Comparison of ENCODE assay signal across 8 cellular contexts in the genomic region with DNA sequence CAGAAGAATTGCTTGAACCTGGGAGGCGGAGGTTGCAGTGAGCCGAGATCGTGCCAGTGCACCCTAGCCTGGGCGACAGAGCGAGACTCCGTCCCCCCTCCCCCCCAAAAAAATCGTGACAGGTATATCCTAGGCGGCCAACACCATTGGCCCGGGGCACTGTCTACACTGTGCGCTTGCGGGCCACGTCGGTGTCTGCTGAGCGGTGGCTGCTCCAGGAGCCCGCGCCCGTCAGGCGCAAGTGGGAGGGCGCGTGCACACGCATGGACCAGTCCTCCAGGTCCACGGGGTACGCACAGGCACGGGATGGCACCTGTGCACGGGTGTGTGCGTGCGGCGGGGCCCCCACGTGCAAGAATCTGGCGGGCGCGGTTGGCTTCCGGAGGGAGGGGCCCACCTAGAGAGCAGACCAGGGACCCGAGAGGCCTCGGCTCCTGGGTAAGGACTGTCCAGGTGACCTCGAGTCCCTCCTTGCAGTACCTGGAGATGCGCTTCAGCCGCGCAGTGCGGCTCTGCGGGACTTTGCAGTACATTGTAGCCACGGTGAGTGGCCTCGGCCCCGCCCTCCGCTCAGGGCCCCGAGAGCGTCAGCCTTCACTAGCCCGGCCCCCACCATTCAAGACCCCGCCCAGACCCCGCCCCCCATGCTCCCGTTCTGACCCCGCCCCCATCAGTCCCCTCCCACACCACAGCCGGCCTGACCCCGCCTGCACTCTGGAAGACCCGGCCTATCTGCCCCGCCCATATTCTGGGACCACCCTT. TPM values are rescaled to one million over a fixed set of nuclear protein-coding genes. Genes with fewer than 3 reads are reported as not detected.
A peak's percentile ranks its signal among the peaks of the same experiment; 100 is the strongest.
DNase-seq lines count a peak whose midpoint lies in the region; ATAC-seq, FAIRE-seq and TF ChIP-seq lines count a peak whose summit lies in the region.

No MANE protein-coding gene starts in this region.

- RAD21 ChIA-PET in HCT116 (lab: Charles Lee; ENCODE audit: low non-redundant PET in 1 of 2, low total read pairs in 2 of 2, uncharacterized antibody in 2 of 2, unreplicated experiment in 2 of 2): no interaction called here
- RAD21 ChIA-PET in GM12878 (lab: Charles Lee; ENCODE audit: unreplicated experiment): no interaction called here

- H3K27me3 Mint-ChIP-seq in T-helper 17 cell: no peaks in the 10 kb centered on the region
- H3K27me3 Mint-ChIP-seq in naive B cell: peaks cover 0 to 22% (median 7%) of the 10 kb centered on the region in 3 donors

- TF ChIP-seq RAD21 in HCT116 (IDR thresholded peaks at IDR 0.05; ENCODE audit: low read depth): no peak
- TF ChIP-seq RAD21 in GM12878 (IDR thresholded peaks at IDR 0.05; ENCODE audit: insufficient read depth, low read depth, low read length): no peak

- no peaks in the 10 kb centered on the region for H3K9me3 Mint-ChIP-seq in naive B cell

- no TSS peak for BruUV-seq in HCT116 (replicated peaks; lab: Mats Ljungman, UMichigan)
- no TSS peak for BruUV-seq in GM12878 (replicated peaks; lab: Mats Ljungman, UMichigan)

- H3K27ac ChIP-seq in BLaER1 (no peak overlapping the region), HCT116 (ENCODE audit: low read depth, low read length) (peak overlapping the region; percentile 75; the same call in 1 of the 2 replicates), GM12878 (ENCODE audit: control insufficient read depth, insufficient read depth) (no peak overlapping the region)

- peaks cover 5% of the 10 kb centered on the region for H3K4me1 Mint-ChIP-seq in T-helper 17 cell
- peaks cover 10 to 28% (median 25%) of the 10 kb centered on the region in 3 donors for H3K4me1 Mint-ChIP-seq in naive B cell

- peak overlapping the region; percentile 92 for H3K4me3 Mint-ChIP-seq in T-helper 17 cell
- H3K4me3 Mint-ChIP-seq in naive B cell: peak overlapping the region; percentile 68 to 89 (median 79)

- TF ChIP-seq CTCF in HCT116 (IDR thresholded peaks at IDR 0.05 in 2 of 3, conservative IDR thresholded peaks at IDR 0.05 in 1 of 3; ENCODE audit: borderline replicate concordance in 1 of 3, insufficient read depth in 1 of 3, low read depth in 2 of 3, low read length in 2 of 3) (no peak), GM12878 (IDR thresholded peaks at IDR 0.05 in 2 of 3, conservative IDR thresholded peaks at IDR 0.05 in 1 of 3; ENCODE audit: control insufficient read depth in 2 of 3, extremely low read depth in 1 of 3, insufficient read depth in 1 of 3, low read depth in 3 of 3, low read length in 3 of 3) (no peak)

- intact Hi-C loops in HCT116 (cut with micrococcal nuclease): no loop called here
- intact Hi-C loops in GM12878 (cut with micrococcal nuclease; ENCODE audit: unreplicated experiment): loop anchor here (5.0 kb wide), 1 partner anchor 123 kb away; no protein-coding TSS in a partner anchor

- 26% methylated on average over 49 of the region's 56 CpGs for WGBS in GM12878 (ENCODE audit: insufficient coverage, insufficient replicate concordance, low lambda C conversion rate, missing lambda C conversion rate)

- H3K9me3 ChIP-seq in BLaER1: no peaks in the 10 kb centered on the region
- H3K9me3 ChIP-seq in HCT116 (ENCODE audit: control insufficient read depth in 1 of 2, insufficient read depth in 1 of 2, low read depth in 1 of 2, low read length in 2 of 2): no peaks in the 10 kb centered on the region
- H3K9me3 ChIP-seq in T-helper 17 cell (ENCODE audit: control insufficient read depth, low read length, poor library complexity, severe bottlenecking): no peaks in the 10 kb centered on the region
- no peaks in the 10 kb centered on the region for H3K9me3 ChIP-seq in GM12878 (replicated peaks; ENCODE audit: control insufficient read depth, insufficient read depth, low read length)

- no peaks in the 10 kb centered on the region for H3K9me2 ChIP-seq in HCT116 (ENCODE audit: insufficient read depth)

- peak; percentile 65 for FAIRE-seq in GM12878 (lab: Jason Lieb, UNC)

- peak; percentile 89 for ATAC-seq in HCT116
- peak; percentile 85 for ATAC-seq in T-helper 17 cell
- peak; percentile 90 for ATAC-seq in GM12878
- peak; percentile 81 to 83 for ATAC-seq in naive B cell (ENCODE audit: low read depth in 2 of 2)
- ATAC-seq in GM18498 (IDR thresholded peaks at IDR 0.05; ENCODE audit: unreplicated experiment): no peak

- CTCF ChIA-PET in HCT116 (lab: Charles Lee): interaction anchor here (1.2 kb wide), 1 partner anchor 59 kb away, joined by 3 read pairs; a partner anchor contains a TSS
- CTCF ChIA-PET in GM12878 (lab: Yijun Ruan, JAX): interaction anchor here (2.5 kb wide), 1 partner anchor 59 kb away, joined by 8 read pairs; a partner anchor contains a TSS

- in situ Hi-C loops in GM12878 (cut with MboI): no loop called here

- TF ChIP-seq POLR2A in HCT116 (IDR thresholded peaks at IDR 0.05; ENCODE audit: borderline replicate concordance, extremely low read depth, insufficient read depth, insufficient read length): no peak
- no peak for TF ChIP-seq POLR2A in GM12878 (IDR thresholded peaks at IDR 0.05; ENCODE audit: low read depth, low read length)

- no peak overlapping the region for H3K9ac ChIP-seq in BLaER1
- H3K9ac ChIP-seq in HCT116 (ENCODE audit: low read length): peak overlapping the region; percentile 59
- no peak overlapping the region for H3K9ac ChIP-seq in GM12878 (ENCODE audit: control insufficient read depth, insufficient read depth, low read length)

- H3K36me3 ChIP-seq in BLaER1 (no peaks in the 10 kb centered on the region), HCT116 (ENCODE audit: control insufficient read depth in 1 of 2, insufficient read depth in 2 of 2, low read length in 2 of 2) (no peaks in the 10 kb centered on the region), GM12878 (ENCODE audit: control insufficient read depth in 2 of 2, insufficient read depth in 2 of 2, low read length in 1 of 2) (no peaks in the 10 kb centered on the region)

- POLR2A ChIA-PET in HCT116 (lab: Charles Lee) (no interaction called here), GM12878 (lab: Charles Lee) (no interaction called here)

- peaks cover 50% of the 10 kb centered on the region for H3K27me3 ChIP-seq in BLaER1
- H3K27me3 ChIP-seq in HCT116 (ENCODE audit: insufficient read depth, low read length): no peaks in the 10 kb centered on the region
- peaks cover 3 to 4% of the 10 kb centered on the region in 2 experiments; a peak in 3 of 4 replicates for H3K27me3 ChIP-seq in GM12878 (replicated peaks in 1 of 2; ENCODE audit: control insufficient read depth in 2 of 2, insufficient read depth in 2 of 2, low read length in 1 of 2)

- H3K79me2 ChIP-seq in HCT116 (ENCODE audit: insufficient read depth, low read length): no peaks in the 10 kb centered on the region
- H3K79me2 ChIP-seq in GM12878 (ENCODE audit: control insufficient read depth, insufficient read depth, low read length): no peaks in the 10 kb centered on the region

- no peaks in the 10 kb centered on the region for H3K36me3 Mint-ChIP-seq in T-helper 17 cell (ENCODE audit: low read depth)
- H3K36me3 Mint-ChIP-seq in naive B cell: no peaks in the 10 kb centered on the region

- H2AFZ ChIP-seq in HCT116 (ENCODE audit: low read depth, low read length, poor library complexity, severe bottlenecking): peak overlapping the region; percentile 67
- peak overlapping the region; percentile 76 for H2AFZ ChIP-seq in GM12878 (ENCODE audit: control insufficient read depth, low read depth, low read length)

- H4K20me1 ChIP-seq in BLaER1: peaks cover 9% of the 10 kb centered on the region; the same call in 1 of the 2 replicates
- no peaks in the 10 kb centered on the region for H4K20me1 ChIP-seq in HCT116 (ENCODE audit: insufficient read depth)
- H4K20me1 ChIP-seq in GM12878 (ENCODE audit: control insufficient read depth, insufficient read depth): no peaks in the 10 kb centered on the region

- no peak overlapping the region for H3K27ac Mint-ChIP-seq in T-helper 17 cell
- peak overlapping the region in 4 of 6 donors; percentile 60 to 92 (median 86) for H3K27ac Mint-ChIP-seq in naive B cell

- H3K4me2 ChIP-seq in BLaER1 (peak overlapping the region; percentile 88), HCT116 (ENCODE audit: low read length) (peak overlapping the region; percentile 86), GM12878 (ENCODE audit: control insufficient read depth, insufficient read depth) (peak overlapping the region; percentile 95)

- H3K4me1 ChIP-seq in BLaER1 (peaks cover 14% of the 10 kb centered on the region), HCT116 (ENCODE audit: control insufficient read depth in 1 of 2, insufficient read depth in 2 of 2, low read length in 2 of 2) (peaks cover 10 to 18% of the 10 kb centered on the region in 2 experiments), GM12878 (ENCODE audit: control insufficient read depth, insufficient read depth, low read length) (peaks cover 3% of the 10 kb centered on the region; the same call in 1 of the 2 replicates)

- H3K4me3 ChIP-seq in BLaER1 (peak overlapping the region; percentile 52), HCT116 (replicated peaks in 1 of 2; ENCODE audit: low read depth in 1 of 2, low read length in 2 of 2) (peak overlapping the region; percentile 22 to 57), GM12878 (peak overlapping the region; percentile 1; the same call in 1 of the 2 replicates)

- SMC1A ChIA-PET in GM12878 (lab: Charles Lee; ENCODE audit: uncharacterized antibody, unreplicated experiment): no interaction called here

- DNase-seq in HCT116 (ENCODE audit: low read depth, low spot score): peak; percentile 48
- peak; percentile 47 to 58 (median 57) for DNase-seq in T-helper 17 cell
- no peak for DNase-seq in GM12878 (ENCODE audit: low read depth, low spot score)
- DNase-seq in naive B cell: peak; percentile 72
- no peak for DNase-seq in NCI-H446 treated with DMSO at 0.1 percent for 48 hours (lab: John Stamatoyannopoulos, UW)
- DNase-seq in NCI-H2107 (lab: John Stamatoyannopoulos, UW): no peak

- TF ChIP-seq EP300 in GM12878 (IDR thresholded peaks at IDR 0.05; ENCODE audit: borderline replicate concordance in 1 of 2, control insufficient read depth in 1 of 2, low read depth in 2 of 2, low read length in 2 of 2): no peak

RNA-seq across cellular contexts. Expression of a gene that starts 2.1 kb away (rescaled TPM):
- total RNA-seq in HCT116 (2021; ENCODE audit: unreplicated experiment) (0.59 TPM), T-helper 17 cell (1 to 10 TPM; 1.3 to 2.0 TPM), GM12878 (2014; rRNA removed) (0.06 TPM in 1 of 2 replicates, not detected in the other), GM12878 (2014; rRNA removed; fragmentation: Illumina TruSeq; extraction: Trizol) (0.05 TPM in 1 of 2 replicates, not detected in the other), GM12878 (2021) (0.05 and 0.08 TPM in 2 replicates)
- polyA plus RNA-seq in HCT116 (2012): 0.32 and 0.34 TPM in 2 replicates
- total RNA-seq in GM12878 (2013; cell fraction: nucleolus; rRNA removed): not detected in 2 replicates
- not detected for polyA plus RNA-seq in GM12878 (2011; ENCODE audit: low read depth)
- polyA plus RNA-seq in GM12878 (2011; rRNA removed) (0.04 TPM in 2 replicates), GM12878 (2014; fragmentation: Illumina TruSeq; extraction: Trizol) (0.03 TPM in 1 of 2 replicates, not detected in the other), GM12878 (2014; fragmentation: Nextera tagmentation; extraction: Ambion mirVana) (under 1 TPM; 0.02 to 0.05 TPM), GM12878 (2014; rRNA removed) (0.06 TPM in 1 of 2 replicates, not detected in the other), GM12878 (2016; fragmentation: Nextera tagmentation; extraction: Ambion mirVana) (under 1 TPM in 1 of 2 experiments, not detected in 1; 0.08 TPM), naive B cell (ENCODE audit: low read depth in 6 of 6) (under 1 TPM in 5 of 6 donors, not detected in 1; 0.07 to 0.80 (median 0.19) TPM)
- 0.03 TPM in 2 replicates for polyA plus RNA-seq in GM12878 (2011; cell fraction: cytosol; rRNA removed)
- 0.07 TPM in 1 of 2 replicates, not detected in the other for polyA plus RNA-seq in GM12878 (2011; cell fraction: nucleus; rRNA removed)
- 0.11 and 0.26 TPM in 2 replicates for polyA plus RNA-seq in GM12878 (2012)
- polyA minus RNA-seq in GM12878 (2011; rRNA and poly(A)+ RNA removed): not detected in 2 replicates
- polyA minus RNA-seq in GM12878 (2011; cell fraction: cytosol; rRNA and poly(A)+ RNA removed): not detected in 2 replicates
- polyA minus RNA-seq in GM12878 (2011; cell fraction: nucleus; rRNA and poly(A)+ RNA removed): not detected in 2 replicates

RNA-seq across cellular contexts. Expression of a gene that starts 14.1 kb away (rescaled TPM):
- total RNA-seq in HCT116 (2021; ENCODE audit: unreplicated experiment) (3,525 TPM), T-helper 17 cell (1,000 to 10,000 TPM; 3,447 to 3,486 TPM), GM12878 (2014; rRNA removed) (3,172 and 3,519 TPM in 2 replicates), GM12878 (2014; rRNA removed; fragmentation: Illumina TruSeq; extraction: Trizol) (1,696 and 1,955 TPM in 2 replicates), GM12878 (2021) (3,774 and 3,973 TPM in 2 replicates)
- polyA plus RNA-seq in HCT116 (2012): 5,441 and 5,557 TPM in 2 replicates
- total RNA-seq in GM12878 (2013; cell fraction: nucleolus; rRNA removed): 321 and 350 TPM in 2 replicates
- 986 TPM for polyA plus RNA-seq in GM12878 (2011; ENCODE audit: low read depth)
- polyA plus RNA-seq in GM12878 (2011; rRNA removed) (583 and 1,181 TPM in 2 replicates), GM12878 (2014; fragmentation: Illumina TruSeq; extraction: Trizol) (545 and 2,062 TPM in 2 replicates), GM12878 (2014; fragmentation: Nextera tagmentation; extraction: Ambion mirVana) (1,000 to 10,000 TPM; 1,658 to 1,675 TPM), GM12878 (2014; rRNA removed) (3,622 and 3,810 TPM in 2 replicates), GM12878 (2016; fragmentation: Nextera tagmentation; extraction: Ambion mirVana) (1,000 to 10,000 TPM; 2,538 to 2,591 TPM), naive B cell (ENCODE audit: low read depth in 6 of 6) (1,000 to 10,000 TPM; 4,544 to 6,141 (median 5,279) TPM)
- polyA plus RNA-seq in GM12878 (2011; cell fraction: cytosol; rRNA removed): 2,249 and 3,260 TPM in 2 replicates
- 987 and 1,239 TPM in 2 replicates for polyA plus RNA-seq in GM12878 (2011; cell fraction: nucleus; rRNA removed)
- 5,692 and 5,778 TPM in 2 replicates for polyA plus RNA-seq in GM12878 (2012)
- 415 and 870 TPM in 2 replicates for polyA minus RNA-seq in GM12878 (2011; rRNA and poly(A)+ RNA removed)
- 769 and 811 TPM in 2 replicates for polyA minus RNA-seq in GM12878 (2011; cell fraction: cytosol; rRNA and poly(A)+ RNA removed)
- 194 and 322 TPM in 2 replicates for polyA minus RNA-seq in GM12878 (2011; cell fraction: nucleus; rRNA and poly(A)+ RNA removed)

RNA-seq across cellular contexts. Expression of a gene that starts 26.1 kb away (rescaled TPM):
- 5.7 TPM for total RNA-seq in HCT116 (2021; ENCODE audit: unreplicated experiment)
- 3.7 and 3.8 TPM in 2 replicates for polyA plus RNA-seq in HCT116 (2012)
- total RNA-seq in T-helper 17 cell: 100 to 1,000 TPM; 149 to 211 TPM
- 132 and 148 TPM in 2 replicates for total RNA-seq in GM12878 (2013; cell fraction: nucleolus; rRNA removed)
- 30.7 and 31.8 TPM in 2 replicates for total RNA-seq in GM12878 (2014; rRNA removed)
- 11.5 and 11.6 TPM in 2 replicates for total RNA-seq in GM12878 (2014; rRNA removed; fragmentation: Illumina TruSeq; extraction: Trizol)
- total RNA-seq in GM12878 (2021): 64.2 and 67.9 TPM in 2 replicates
- polyA plus RNA-seq in GM12878 (2011; ENCODE audit: low read depth): 10.1 TPM
- polyA plus RNA-seq in GM12878 (2011; rRNA removed): 13.1 and 26.9 TPM in 2 replicates
- 32.3 and 35.9 TPM in 2 replicates for polyA plus RNA-seq in GM12878 (2011; cell fraction: cytosol; rRNA removed)
- 125 and 126 TPM in 2 replicates for polyA plus RNA-seq in GM12878 (2011; cell fraction: nucleus; rRNA removed)
- 21.1 and 21.9 TPM in 2 replicates for polyA plus RNA-seq in GM12878 (2012)
- polyA plus RNA-seq in GM12878 (2014; fragmentation: Illumina TruSeq; extraction: Trizol): 9.8 and 13.9 TPM in 2 replicates
- polyA plus RNA-seq in GM12878 (2014; fragmentation: Nextera tagmentation; extraction: Ambion mirVana): 10 to 100 TPM in 1 of 2 experiments, 1 to 10 TPM in 1; 7.8 to 37.2 TPM
- polyA plus RNA-seq in GM12878 (2014; rRNA removed): 36.8 and 39.1 TPM in 2 replicates
- 10 to 100 TPM; 34.8 to 35.8 TPM for polyA plus RNA-seq in GM12878 (2016; fragmentation: Nextera tagmentation; extraction: Ambion mirVana)
- polyA minus RNA-seq in GM12878 (2011; rRNA and poly(A)+ RNA removed): 22.9 and 33.8 TPM in 2 replicates
- 27.3 and 29.0 TPM in 2 replicates for polyA minus RNA-seq in GM12878 (2011; cell fraction: cytosol; rRNA and poly(A)+ RNA removed)
- polyA minus RNA-seq in GM12878 (2011; cell fraction: nucleus; rRNA and poly(A)+ RNA removed): 35.3 and 49.3 TPM in 2 replicates
- polyA plus RNA-seq in naive B cell (ENCODE audit: low read depth in 6 of 6): 10 to 100 TPM; 38.5 to 68.7 (median 56.0) TPM

RNA-seq across cellular contexts. Expression of a gene that starts 52.5 kb away (rescaled TPM):
- total RNA-seq in HCT116 (2021; ENCODE audit: unreplicated experiment) (0.96 TPM), T-helper 17 cell (1 to 10 TPM; 5.0 to 9.1 TPM), GM12878 (2014; rRNA removed) (0.93 and 1.2 TPM in 2 replicates), GM12878 (2014; rRNA removed; fragmentation: Illumina TruSeq; extraction: Trizol) (0.32 and 0.36 TPM in 2 replicates), GM12878 (2021) (0.93 and 1.7 TPM in 2 replicates)
- 0.98 and 1.7 TPM in 2 replicates for polyA plus RNA-seq in HCT116 (2012)
- 1.1 TPM in 1 of 2 replicates, not detected in the other for total RNA-seq in GM12878 (2013; cell fraction: nucleolus; rRNA removed)
- 0.92 TPM for polyA plus RNA-seq in GM12878 (2011; ENCODE audit: low read depth)
- polyA plus RNA-seq in GM12878 (2011; rRNA removed) (0.16 and 0.29 TPM in 2 replicates), GM12878 (2014; fragmentation: Illumina TruSeq; extraction: Trizol) (0.73 TPM in 1 of 2 replicates, not detected in the other), GM12878 (2014; fragmentation: Nextera tagmentation; extraction: Ambion mirVana) (under 1 TPM; 0.37 to 0.66 TPM), GM12878 (2014; rRNA removed) (0.27 and 1.1 TPM in 2 replicates), GM12878 (2016; fragmentation: Nextera tagmentation; extraction: Ambion mirVana) (1 to 10 TPM in 1 of 2 experiments, under 1 TPM in 1; 0.78 to 1.9 TPM), naive B cell (ENCODE audit: low read depth in 6 of 6) (1 to 10 TPM in 2 of 6 donors, under 1 TPM in 3, not detected in 1; 0.49 to 1.8 (median 0.89) TPM)
- 0.67 and 0.84 TPM in 2 replicates for polyA plus RNA-seq in GM12878 (2011; cell fraction: cytosol; rRNA removed)
- polyA plus RNA-seq in GM12878 (2011; cell fraction: nucleus; rRNA removed): 1.8 and 2.4 TPM in 2 replicates
- polyA plus RNA-seq in GM12878 (2012): 1.1 and 1.3 TPM in 2 replicates
- polyA minus RNA-seq in GM12878 (2011; rRNA and poly(A)+ RNA removed): not detected in 2 replicates
- polyA minus RNA-seq in GM12878 (2011; cell fraction: cytosol; rRNA and poly(A)+ RNA removed): not detected in 2 replicates
- 0.60 and 0.86 TPM in 2 replicates for polyA minus RNA-seq in GM12878 (2011; cell fraction: nucleus; rRNA and poly(A)+ RNA removed)

RNA-seq across cellular contexts. Expression of a gene that starts 59.0 kb away (rescaled TPM):
- total RNA-seq in HCT116 (2021; ENCODE audit: unreplicated experiment) (177 TPM), T-helper 17 cell (10 to 100 TPM; 21.8 to 27.0 TPM), GM12878 (2014; rRNA removed) (50.9 and 70.5 TPM in 2 replicates), GM12878 (2014; rRNA removed; fragmentation: Illumina TruSeq; extraction: Trizol) (13.3 and 14.4 TPM in 2 replicates), GM12878 (2021) (108 and 116 TPM in 2 replicates)
- polyA plus RNA-seq in HCT116 (2012): 194 and 214 TPM in 2 replicates
- total RNA-seq in GM12878 (2013; cell fraction: nucleolus; rRNA removed): 11.2 and 12.8 TPM in 2 replicates
- polyA plus RNA-seq in GM12878 (2011; ENCODE audit: low read depth): 12.3 TPM
- polyA plus RNA-seq in GM12878 (2011; rRNA removed) (11.9 and 33.1 TPM in 2 replicates), GM12878 (2014; fragmentation: Illumina TruSeq; extraction: Trizol) (2.0 and 17.7 TPM in 2 replicates), GM12878 (2014; fragmentation: Nextera tagmentation; extraction: Ambion mirVana) (10 to 100 TPM in 1 of 2 experiments, 1 to 10 TPM in 1; 3.7 to 16.1 TPM), GM12878 (2014; rRNA removed) (137 and 153 TPM in 2 replicates), GM12878 (2016; fragmentation: Nextera tagmentation; extraction: Ambion mirVana) (100 to 1,000 TPM; 166 to 184 TPM), naive B cell (ENCODE audit: low read depth in 6 of 6) (10 to 100 TPM; 29.7 to 47.4 (median 32.6) TPM)
- 54.0 and 87.9 TPM in 2 replicates for polyA plus RNA-seq in GM12878 (2011; cell fraction: cytosol; rRNA removed)
- 33.7 and 51.4 TPM in 2 replicates for polyA plus RNA-seq in GM12878 (2011; cell fraction: nucleus; rRNA removed)
- 45.0 and 63.4 TPM in 2 replicates for polyA plus RNA-seq in GM12878 (2012)
- 3.7 and 9.3 TPM in 2 replicates for polyA minus RNA-seq in GM12878 (2011; rRNA and poly(A)+ RNA removed)
- 11.5 and 14.8 TPM in 2 replicates for polyA minus RNA-seq in GM12878 (2011; cell fraction: cytosol; rRNA and poly(A)+ RNA removed)
- 5.1 and 14.2 TPM in 2 replicates for polyA minus RNA-seq in GM12878 (2011; cell fraction: nucleus; rRNA and poly(A)+ RNA removed)

Comparison
In these comparisons a context has a peak if more than half of its experiments do, and no peak if none do; other contexts are left out.
1. H3K4me3 ChIP-seq: peak in every context shown above with its lines; median percentile 52 in BLaER1; 40 in HCT116; 1 in GM12878.
2. DNase-seq: peak in HCT116 (single experiment), T-helper 17 cell (3 of 3) and naive B cell (single experiment); none in GM12878 (single experiment), NCI-H446 treated with DMSO at 0.1 percent for 48 hours (single experiment) and NCI-H2107 (single experiment).
3. Peak in every context shown above with its lines, with median percentiles within 50 percentile points of each other: H3K4me2 ChIP-seq.